ENCODE assay signal across 8 cellular contexts in genomic region chr2:95402004-95402369, GRCh38. TPM values are rescaled to one million over a fixed set of nuclear protein-coding genes. Genes with fewer than 3 reads are reported as not detected.
DNase-seq lines count a peak whose midpoint lies in the region; ATAC-seq, FAIRE-seq and TF ChIP-seq lines count a peak whose summit lies in the region.
"Not testable (repeated sequence)": the region's sequence is repeated elsewhere in the genome, so short reads cannot be mapped to it uniquely, and the experiment has no call there.

No MANE protein-coding gene starts in this region.

- not testable (repeated sequence) for FAIRE-seq in K562 (lab: Jason Lieb, UNC)

- POLR2A ChIA-PET in K562 (lab: Yijun Ruan, JAX): interaction anchor here (1.1 kb wide), 1 partner anchor 321 kb away, joined by 4 read pairs; no protein-coding TSS in a partner anchor

- H3K27me3 Mint-ChIP-seq in natural killer cell (ENCODE audit: low read depth in 2 of 2): not testable (repeated sequence)

- peak overlapping the region; percentile 93 for H3K4me2 ChIP-seq in K562 (ENCODE audit: insufficient read depth, low read length)

- not testable (repeated sequence) for H3K36me3 Mint-ChIP-seq in natural killer cell

- peak overlapping the region; percentile 89 to 97 for H3K9ac ChIP-seq in K562 (ENCODE audit: insufficient read depth in 1 of 2, low read depth in 2 of 2, low read length in 2 of 2)

- not testable (repeated sequence) for H3K36me3 ChIP-seq in SJCRH30; K562 (ENCODE audit: control insufficient read depth, insufficient read depth, low read length); cardiac muscle cell; thyroid gland

- DNase-seq in GM12864 (ENCODE audit: low read depth); SJCRH30; cardiac muscle cell (ENCODE audit: low read depth in 1 of 2, low spot score in 1 of 2); natural killer cell: not testable (repeated sequence)
- DNase-seq in K562 (ENCODE audit: extremely low read depth in 1 of 4, low spot score in 3 of 4) (peak in 1 of 4 experiments; percentile 7), thyroid gland (peak; percentile 47 to 52)

- not testable (repeated sequence) for H3K9me3 ChIP-seq in SJCRH30 (replicated peaks); K562 (replicated peaks; ENCODE audit: control insufficient read depth, insufficient read depth, low read depth, low read length); cardiac muscle cell (ENCODE audit: low read depth); thyroid gland

- H3K4me3 Mint-ChIP-seq in natural killer cell: peak overlapping the region; percentile 99

- not testable (repeated sequence) for H3K27me3 ChIP-seq in SJCRH30; K562 (ENCODE audit: control insufficient read depth in 2 of 2, insufficient read depth in 2 of 2, low read length in 2 of 2); cardiac muscle cell; thyroid gland

- not testable (repeated sequence) for TF ChIP-seq EP300 in K562 (IDR thresholded peaks at IDR 0.05; ENCODE audit: low read length)

- peaks cover 29% of the 10 kb centered on the region for H3K79me2 ChIP-seq in K562 (ENCODE audit: control insufficient read depth, insufficient read depth, low read length)

- in situ Hi-C loops in K562 (cut with MboI): loop anchor here (10.0 kb wide), 1 partner anchor 1693 kb away; the partner anchor contains the start of gene FAHD2B

- H2AFZ ChIP-seq in K562 (ENCODE audit: low read depth, low read length): peak overlapping the region; percentile 98

- not testable (repeated sequence) for H3K9me3 Mint-ChIP-seq in natural killer cell

- H3K4me1 ChIP-seq in SJCRH30; cardiac muscle cell (ENCODE audit: low read depth): not testable (repeated sequence)
- H3K4me1 ChIP-seq in K562 (replicated peaks in 1 of 2; ENCODE audit: control insufficient read depth in 2 of 2, insufficient read depth in 2 of 2, low read length in 2 of 2) (peaks cover 10 to 12% of the 10 kb centered on the region in 2 experiments; a peak in 4 of 5 replicates), thyroid gland (peaks cover 22 to 24% of the 10 kb centered on the region in 2 donors)

- peak; percentile 21 for ATAC-seq in GM21825 (IDR thresholded peaks at IDR 0.05; ENCODE audit: unreplicated experiment)
- ATAC-seq in HG03442 (IDR thresholded peaks at IDR 0.05; ENCODE audit: unreplicated experiment): peak; percentile 16
- ATAC-seq in K562: peak; percentile 43
- ATAC-seq in natural killer cell: peak in 1 of 3 donors; percentile 1

- TF ChIP-seq POLR2A in K562 (conservative IDR thresholded peaks at IDR 0.05); thyroid gland (IDR thresholded peaks at IDR 0.05): not testable (repeated sequence)

- WGBS in K562 (ENCODE audit: insufficient coverage, low coverage, missing lambda C conversion rate): 0% methylated on average over 10 of the region's 10 CpGs
- WGBS in thyroid gland, 2 donors: 0% methylated on average over 3 to 7 of the region's 10 CpGs

- not testable (repeated sequence) for H3K9me1 ChIP-seq in K562 (ENCODE audit: control insufficient read depth, insufficient read depth, low read length)

- H3K4me1 Mint-ChIP-seq in natural killer cell: peaks cover 27 to 29% of the 10 kb centered on the region in 2 donors

- not testable (repeated sequence) for TF ChIP-seq RAD21 in K562 (CRISPR knock-in tag; conservative IDR thresholded peaks at IDR 0.05 in 1 of 2, IDR thresholded peaks at IDR 0.05 in 1 of 2)

- intact Hi-C loops in K562 (cut with micrococcal nuclease); thyroid gland (cut with DNase I): not testable (repeated sequence)
- intact Hi-C loops in natural killer cell (cut with micrococcal nuclease): loop anchor here (1.0 kb wide), 1 partner anchor 237 kb away; the partner anchor contains the start of gene ZNF2

- TSS peak; percentile 83 for BruUV-seq in K562 (replicated peaks; lab: Mats Ljungman, UMichigan)

- CTCF ChIA-PET in K562 (lab: Yijun Ruan, JAX; ENCODE audit: low intra/inter-chr PET ratio): interaction anchor here (1.1 kb wide), 1 partner anchor 12 kb away, joined by 3 read pairs; no protein-coding TSS in a partner anchor

- not testable (repeated sequence) for H4K20me1 ChIP-seq in K562 (replicated peaks; ENCODE audit: control insufficient read depth, insufficient read depth, low read length)

- H3K4me3 ChIP-seq in GM12864 (ENCODE audit: low read depth, low read length): peak overlapping the region; percentile 96
- peak overlapping the region; percentile 97 for H3K4me3 ChIP-seq in SJCRH30
- peak overlapping the region; percentile 94 for H3K4me3 ChIP-seq in K562
- peak overlapping the region; percentile 89 for H3K4me3 ChIP-seq in cardiac muscle cell
- peak overlapping the region; percentile 64 to 95 (median 78) for H3K4me3 ChIP-seq in thyroid gland (replicated peaks in 1 of 3)

- peak overlapping the region; percentile 80 for H3K27ac ChIP-seq in SJCRH30
- peak overlapping the region; percentile 80 for H3K27ac ChIP-seq in K562 (ENCODE audit: extremely low read depth, low read depth, low read length)
- H3K27ac ChIP-seq in cardiac muscle cell: peak overlapping the region; percentile 85
- H3K27ac ChIP-seq in thyroid gland: peak overlapping the region; percentile 65 to 92 (median 91)

- not testable (repeated sequence) for TF ChIP-seq CTCF in GM12864 (IDR thresholded peaks at IDR 0.05; ENCODE audit: low read depth, low read length, missing control alignments); K562 (IDR thresholded peaks at IDR 0.05 in 2 of 3, conservative IDR thresholded peaks at IDR 0.05 in 1 of 3; ENCODE audit: insufficient read depth in 2 of 3, low read depth in 1 of 3, low read length in 3 of 3); cardiac muscle cell (IDR thresholded peaks at IDR 0.05; ENCODE audit: low read depth, low read length); natural killer cell (IDR thresholded peaks at IDR 0.05)
- peak in 1 of 6 experiments; percentile 10 for TF ChIP-seq CTCF in thyroid gland (IDR thresholded peaks at IDR 0.05)

- peak overlapping the region; percentile 97 for H3K27ac Mint-ChIP-seq in natural killer cell

TF ChIP-seq in K562, 482 proteins besides CTCF, POLR2A, EP300 and RAD21:
- peak; percentile 8; the same call in 1 of the 2 replicates for TF ChIP-seq NR3C1 (CRISPR knock-in tag; IDR thresholded peaks at IDR 0.05)
- 0 out of 2 replicates have a peak, but pooled peaks have one; percentile 35 for TF ChIP-seq ETV5 (CRISPR knock-in tag; IDR thresholded peaks at IDR 0.05; ENCODE audit: low read depth)
- TF ChIP-seq HNRNPLL (IDR thresholded peaks at IDR 0.05; ENCODE audit: low read depth, low read length, poor library complexity, severe bottlenecking): peak; percentile 10
- 0 out of 4 replicates have a peak, but pooled peaks of 1 of the 2 experiments have one; percentile 29 for TF ChIP-seq TEAD1 (CRISPR knock-in tag; IDR thresholded peaks at IDR 0.05)

RNA-seq across cellular contexts. Expression of gene FAHD2A, which starts 0.5 kb away (rescaled TPM):
- total RNA-seq in SJCRH30 (2014; rRNA removed; shearing (Covaris generic)): 19.6 and 21.3 TPM in 2 replicates
- total RNA-seq in K562 (2011; cell fraction: chromatin; rRNA removed; ENCODE audit: low replicate concordance): 52.2 and 88.3 TPM in 2 replicates
- total RNA-seq in K562 (2011; cell fraction: nucleolus; rRNA removed): 76.5 and 80.0 TPM in 2 replicates
- total RNA-seq in K562 (2011; cell fraction: nucleoplasm; rRNA removed): 71.1 and 87.4 TPM in 2 replicates
- total RNA-seq in K562 (2014; rRNA removed) (31.8 and 40.7 TPM in 2 replicates), K562 (2014; rRNA removed; fragmentation: Illumina TruSeq; extraction: Trizol) (22.4 and 30.3 TPM in 2 replicates), K562 (2015; rRNA removed; fragmentation: Illumina TruSeq; extraction: Trizol) (28.4 and 29.2 TPM in 2 replicates), K562 (2021) (36.6 and 37.5 TPM in 2 replicates), cardiac muscle cell (57.7 and 64.9 TPM in 2 replicates), natural killer cell (10 to 100 TPM; 21.6 to 25.4 (median 22.0) TPM), thyroid gland (10 to 100 TPM; 39.2 to 90.2 (median 59.3) TPM)
- polyA plus RNA-seq in K562 (2011; rRNA removed) (41.0 and 53.4 TPM in 2 replicates), K562 (2014; fragmentation: Illumina TruSeq; extraction: Trizol) (34.8 and 35.9 TPM in 2 replicates), K562 (2014; fragmentation: Nextera tagmentation; extraction: Ambion mirVana) (10 to 100 TPM; 13.8 to 21.0 TPM), K562 (2014; rRNA removed) (30.4 and 38.3 TPM in 2 replicates), cardiac muscle cell (66.1 and 66.5 TPM in 2 replicates)
- polyA plus RNA-seq in K562 (2011; cell fraction: cytosol; rRNA removed): 45.5 and 47.0 TPM in 2 replicates
- 139 and 155 TPM in 2 replicates for polyA plus RNA-seq in K562 (2011; cell fraction: nucleus; rRNA removed)
- 22.1 and 42.2 TPM in 2 replicates for polyA plus RNA-seq in K562 (2012)
- 33.9 and 36.1 TPM in 2 replicates for polyA minus RNA-seq in K562 (2011; rRNA and poly(A)+ RNA removed)
- 25.0 and 26.4 TPM in 2 replicates for polyA minus RNA-seq in K562 (2011; cell fraction: cytosol; rRNA and poly(A)+ RNA removed)
- 39.6 and 44.7 TPM in 2 replicates for polyA minus RNA-seq in K562 (2011; cell fraction: nucleus; rRNA and poly(A)+ RNA removed)
